Comparison of ENCODE assay signal across 21 cellular contexts in the genomic region with DNA sequence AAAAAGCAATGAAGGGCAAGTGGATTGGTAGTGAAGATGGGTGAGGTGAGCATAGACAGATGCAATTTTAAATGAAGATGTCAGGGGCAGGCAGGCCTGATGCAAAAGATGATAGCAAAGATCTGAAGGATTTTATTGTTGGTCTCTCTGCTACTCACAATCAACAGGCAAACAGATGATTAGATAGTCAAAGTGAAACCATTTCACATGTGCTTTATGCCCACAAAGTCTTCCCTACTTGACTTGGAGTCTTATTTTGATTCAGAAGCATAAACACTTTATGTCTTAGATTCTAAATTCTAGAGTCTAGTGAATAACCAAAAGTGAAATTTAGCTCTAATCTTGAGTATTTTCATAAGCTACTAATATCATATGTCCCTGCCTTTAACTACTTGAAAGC.
DNase-seq lines count a peak whose midpoint lies in the region; ATAC-seq, FAIRE-seq and TF ChIP-seq lines count a peak whose summit lies in the region.
"Had no signal": no experiment of that assay in that cellular context is flagged by ENCODE, and none has a peak within 500 bp of the region (broad histone marks: within the 10 kb centered on the region; RNA-seq: fewer than 3 reads in every experiment).

No MANE protein-coding gene starts in this region.

- H3K79me2 ChIP-seq in KMS-11 (ENCODE audit: insufficient read depth, low read depth) = no peaks in the 10 kb centered on the region

- no peak overlapping the region for H3K9ac ChIP-seq in KMS-11

- no peaks in the 10 kb centered on the region for H3K4me1 Mint-ChIP-seq in naive thymus-derived CD8-positive, alpha-beta T cell
- H3K4me1 Mint-ChIP-seq: T-cell had no signal

- peak; percentile 44 for FAIRE-seq in GM18507 (lab: Jason Lieb, UNC)
- FAIRE-seq: H54 had no signal

- peaks cover 0 to 10% (median 0%) of the 10 kb centered on the region in 5 donors for H3K27me3 Mint-ChIP-seq in naive thymus-derived CD8-positive, alpha-beta T cell
- H3K27me3 Mint-ChIP-seq: stimulated activated naive CD8-positive, alpha-beta T cell treated with anti-CD3 and anti-CD28 coated beads, Interleukin-15, Interleukin-2, amounts not matched to agents 100 ng/mL and 50 ng/mL, for 24 hours had no signal

- POLR2A ChIA-PET in naive thymus-derived CD8-positive, alpha-beta T cell (lab: Charles Lee) = no interaction called here

- H3K4me3 Mint-ChIP-seq in naive thymus-derived CD8-positive, alpha-beta T cell = no peak overlapping the region
- H3K4me3 Mint-ChIP-seq: activated T-cell treated with anti-CD3 and anti-CD28 coated beads, Interleukin-2, amount 50 U/mL, for 24 hours; nephron progenitor cell; stimulated activated naive CD8-positive, alpha-beta T cell treated with anti-CD3 and anti-CD28 coated beads, Interleukin-15, Interleukin-2, amounts not matched to agents 100 ng/mL and 50 ng/mL, for 24 hours; T-cell had no signal

- no peaks in the 10 kb centered on the region for H3K36me3 ChIP-seq in KMS-11 (ENCODE audit: insufficient read depth)
- H3K36me3 ChIP-seq: left ventricle myocardium inferior had no signal

- no peaks in the 10 kb centered on the region for H3K36me3 Mint-ChIP-seq in naive thymus-derived CD8-positive, alpha-beta T cell
- H3K36me3 Mint-ChIP-seq: T-cell had no signal

- no peak overlapping the region for H2AFZ ChIP-seq in KMS-11 (ENCODE audit: low read depth)

- DNase-seq in GM18507 (ENCODE audit: extremely low spot score, insufficient read length, low read depth) = peak; percentile 4
- no peak for DNase-seq in cardiac septum (ENCODE audit: low spot score)
- DNase-seq in GF-D8 (lab: John Stamatoyannopoulos, UW) = no peak
- DNase-seq in naive thymus-derived CD8-positive, alpha-beta T cell = no peak
- no peak for DNase-seq in T1000 (lab: John Stamatoyannopoulos, UW)
- DNase-seq: activated CD4-positive, alpha-beta T cell treated with anti-CD3 and anti-CD28 coated beads for 1 hour; activated T-cell treated with anti-CD3 and anti-CD28 coated beads, Interleukin-2, amount 50 U/mL, for 24 hours; AML-193; amniotic stem cell; left ventricle myocardium inferior; MV-4-11; NCI-H345; nephron progenitor cell; T-cell had no signal

- peaks cover 20% of the 10 kb centered on the region for H3K4me1 ChIP-seq in KMS-11 (ENCODE audit: low read depth, poor library complexity, severe bottlenecking)
- H3K4me1 ChIP-seq: left ventricle myocardium inferior had no signal

- H3K4me3 ChIP-seq in KMS-11 (IDR thresholded peaks at IDR 0.05; ENCODE audit: insufficient read depth, low read depth, low read length) = no peak overlapping the region
- H3K4me3 ChIP-seq: coronary artery, left ventricle myocardium inferior had no signal

- no peak for TF ChIP-seq CTCF in KMS-11 (conservative IDR thresholded peaks at IDR 0.05; ENCODE audit: low read depth, low read length)

- intact Hi-C loops in cardiac septum (cut with DNase I) = no loop called here

- H3K27me3 ChIP-seq in KMS-11 (ENCODE audit: insufficient read depth, low read depth) = no peaks in the 10 kb centered on the region

- H3K27ac Mint-ChIP-seq in naive thymus-derived CD8-positive, alpha-beta T cell = no peak overlapping the region
- H3K27ac Mint-ChIP-seq: activated T-cell treated with anti-CD3 and anti-CD28 coated beads, Interleukin-2, amount 50 U/mL, for 24 hours; nephron progenitor cell; stimulated activated naive CD8-positive, alpha-beta T cell treated with anti-CD3 and anti-CD28 coated beads, Interleukin-15, Interleukin-2, amounts not matched to agents 100 ng/mL and 50 ng/mL, for 24 hours; T-cell had no signal

- H3K9me3 Mint-ChIP-seq in naive thymus-derived CD8-positive, alpha-beta T cell = no peaks in the 10 kb centered on the region
- H3K9me3 Mint-ChIP-seq: activated T-cell treated with anti-CD3 and anti-CD28 coated beads, Interleukin-2, amount 50 U/mL, for 24 hours; nephron progenitor cell; stimulated activated naive CD8-positive, alpha-beta T cell treated with anti-CD3 and anti-CD28 coated beads, Interleukin-15, Interleukin-2, amounts not matched to agents 100 ng/mL and 50 ng/mL, for 24 hours; T-cell had no signal

- no peaks in the 10 kb centered on the region for H4K20me1 ChIP-seq in KMS-11 (ENCODE audit: insufficient read depth)

- H3K27ac ChIP-seq in KMS-11 = no peak overlapping the region
- H3K27ac ChIP-seq: coronary artery, left ventricle myocardium inferior had no signal

- H3K4me2 ChIP-seq in KMS-11 = peak overlapping the region; percentile 23

- ATAC-seq in GM19468 (IDR thresholded peaks at IDR 0.05; ENCODE audit: extremely low read depth, unreplicated experiment) (peak; percentile 61), HG02885 (IDR thresholded peaks at IDR 0.05; ENCODE audit: poor library complexity, unreplicated experiment) (peak; percentile 77)
- ATAC-seq in naive thymus-derived CD8-positive, alpha-beta T cell = no peak
- ATAC-seq: Panc1, T-cell had no signal

Comparison
In these comparisons a context has a peak if more than half of its experiments do, and no peak if none do; other contexts are left out.
1. ATAC-seq: peak in GM19468 (single experiment) and HG02885 (single experiment); none in naive thymus-derived CD8-positive, alpha-beta T cell (0 of 2).